ENCODE assay signal across 10 cellular contexts in the genomic region with DNA sequence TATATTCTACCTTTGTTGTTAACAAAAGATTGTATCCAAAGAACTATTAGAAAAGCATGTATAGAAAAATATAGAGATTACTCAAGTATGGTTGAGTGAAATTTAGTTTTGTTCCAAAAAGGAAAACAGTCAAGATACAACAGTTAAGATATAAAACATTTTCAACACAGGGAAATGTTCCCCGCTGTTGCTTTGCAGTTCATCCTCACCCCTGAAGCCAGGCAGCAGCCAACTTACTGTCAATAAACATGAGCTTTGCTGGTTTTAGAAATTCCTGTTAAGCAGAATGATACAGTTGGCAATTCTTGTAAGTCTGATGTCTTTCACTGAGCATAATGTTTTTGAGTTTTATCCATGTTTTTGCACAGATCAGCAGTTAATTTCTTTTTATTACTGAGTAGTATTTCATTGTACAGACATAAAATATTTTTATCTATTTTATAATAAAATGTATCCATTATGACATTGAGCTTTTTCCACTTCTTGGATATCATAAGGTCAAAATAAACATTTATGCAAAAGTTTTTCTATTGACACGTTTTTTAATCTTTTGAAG. TPM values are rescaled to one million over a fixed set of nuclear protein-coding genes. Genes with fewer than 3 reads are reported as not detected.
DNase-seq lines count a peak whose midpoint lies in the region; ATAC-seq and FAIRE-seq lines count a peak whose summit lies in the region.
"Had no signal": no experiment of that assay in that cellular context is flagged by ENCODE, and none has a peak within 500 bp of the region (broad histone marks: within the 10 kb centered on the region; RNA-seq: fewer than 3 reads in every experiment).

No MANE protein-coding gene starts in this region.

- H3K4me3 ChIP-seq in adipocyte (ENCODE audit: low read length) (peak overlapping the region; percentile 79), thymus (ENCODE audit: low read length) (peak overlapping the region; percentile 31), small intestine (ENCODE audit: low read depth in 1 of 2, low read length in 2 of 2) (no peak overlapping the region)

- CTCF ChIA-PET in activated CD8-positive, alpha-beta memory T cell treated with anti-CD3 and anti-CD28 coated beads, Interleukin-2, amount 10 ng/mL, durations not matched to agents 7 days and 5 days (lab: Charles Lee) = interaction anchor here (1.9 kb wide), 1 partner anchor 57 kb away, joined by 8 read pairs; no protein-coding TSS in a partner anchor

- peaks cover 14% of the 10 kb centered on the region for H3K4me1 Mint-ChIP-seq in activated CD8-positive, alpha-beta memory T cell treated with anti-CD3 and anti-CD28 coated beads, Interleukin-2, amount 10 ng/mL, durations not matched to agents 7 days and 5 days

- no peaks in the 10 kb centered on the region for H3K27me3 Mint-ChIP-seq in activated CD8-positive, alpha-beta memory T cell treated with anti-CD3 and anti-CD28 coated beads, Interleukin-2, amount 10 ng/mL, durations not matched to agents 7 days and 5 days

- H3K4me3 Mint-ChIP-seq in activated CD8-positive, alpha-beta memory T cell treated with anti-CD3 and anti-CD28 coated beads, Interleukin-2, amount 10 ng/mL, durations not matched to agents 7 days and 5 days = peak overlapping the region; percentile 85

- H3K9me3 ChIP-seq in adipocyte (ENCODE audit: control insufficient read depth, low read length) (no peaks in the 10 kb centered on the region), thymus (ENCODE audit: control insufficient read depth) (no peaks in the 10 kb centered on the region), small intestine (ENCODE audit: control insufficient read depth, low read depth) (no peaks in the 10 kb centered on the region)

- no peak for ATAC-seq in activated CD8-positive, alpha-beta memory T cell treated with anti-CD3 and anti-CD28 coated beads, Interleukin-2, amount 10 ng/mL, durations not matched to agents 7 days and 5 days
- ATAC-seq in GM18907 (IDR thresholded peaks at IDR 0.05; ENCODE audit: unreplicated experiment) = no peak

- peaks cover 17% of the 10 kb centered on the region for H3K36me3 Mint-ChIP-seq in activated CD8-positive, alpha-beta memory T cell treated with anti-CD3 and anti-CD28 coated beads, Interleukin-2, amount 10 ng/mL, durations not matched to agents 7 days and 5 days

- no peaks in the 10 kb centered on the region for H3K36me3 ChIP-seq in adipocyte (ENCODE audit: control insufficient read depth, insufficient read depth, low read length, severe bottlenecking)
- H3K36me3 ChIP-seq in thymus (ENCODE audit: control insufficient read depth, insufficient read depth) = no peaks in the 10 kb centered on the region
- H3K36me3 ChIP-seq in small intestine (ENCODE audit: control insufficient read depth in 2 of 2, insufficient read depth in 2 of 2, low read length in 2 of 2) = no peaks in the 10 kb centered on the region

- 42% methylated on average over 2 of the region's 2 CpGs for WGBS in thymus
- WGBS in small intestine, 3 donors = 58 to 83% (median 76%) methylated on average over 2 of the region's 2 CpGs

- no peak for DNase-seq in activated CD8-positive, alpha-beta memory T cell treated with anti-CD3 and anti-CD28 coated beads, Interleukin-2, amount 10 ng/mL, durations not matched to agents 7 days and 5 days
- DNase-seq in activated CD8-positive, alpha-beta memory T cell treated with anti-CD3 and anti-CD28 coated beads, Interleukin-2, amount 50 U/mL, for 4 hours = no peak
- DNase-seq in adipocyte (ENCODE audit: low read depth) (no peak), GM19238 (ENCODE audit: insufficient read length, low spot score) (no peak), small intestine (no peak)
- DNase-seq: cerebellar nuclear complex; stimulated activated CD4-positive, alpha-beta T cell treated with anti-CD3 and anti-CD28 coated beads, Interleukin-1b, Interleukin-23, amount 100 ng/mL, for 48 hours had no signal

- peak overlapping the region; percentile 94 for H3K9ac ChIP-seq in adipocyte (ENCODE audit: low read length)

- H3K27ac ChIP-seq in layer of hippocampus (ENCODE audit: low read depth, low read length) (peak overlapping the region; percentile 59), thymus (ENCODE audit: low read depth) (peak overlapping the region; percentile 78), small intestine (ENCODE audit: low read depth in 1 of 2, low read length in 1 of 2) (peak overlapping the region in 1 of 2 donors; percentile 81)

- H3K27me3 ChIP-seq in adipocyte (replicated peaks; ENCODE audit: control insufficient read depth, insufficient read depth, low read length) (no peaks in the 10 kb centered on the region), layer of hippocampus (ENCODE audit: control insufficient read depth, insufficient read depth, low read length) (no peaks in the 10 kb centered on the region), thymus (ENCODE audit: control insufficient read depth, insufficient read depth) (no peaks in the 10 kb centered on the region), small intestine (ENCODE audit: control insufficient read depth in 2 of 2, insufficient read depth in 2 of 2, low read length in 2 of 2) (no peaks in the 10 kb centered on the region)

- peak overlapping the region; percentile 89 for H3K27ac Mint-ChIP-seq in activated CD8-positive, alpha-beta memory T cell treated with anti-CD3 and anti-CD28 coated beads, Interleukin-2, amount 10 ng/mL, durations not matched to agents 7 days and 5 days

- no peaks in the 10 kb centered on the region for H3K9me3 Mint-ChIP-seq in activated CD8-positive, alpha-beta memory T cell treated with anti-CD3 and anti-CD28 coated beads, Interleukin-2, amount 10 ng/mL, durations not matched to agents 7 days and 5 days (ENCODE audit: low read depth)

- no peak for FAIRE-seq in small intestine (lab: Jason Lieb, UNC)

- H3K4me1 ChIP-seq in adipocyte (ENCODE audit: control insufficient read depth, insufficient read depth, low read length) (peaks cover 31% of the 10 kb centered on the region), thymus (ENCODE audit: control insufficient read depth, insufficient read depth, low read length) (no peaks in the 10 kb centered on the region), small intestine (ENCODE audit: control insufficient read depth in 2 of 2, insufficient read depth in 1 of 2, low read depth in 1 of 2, low read length in 1 of 2) (no peaks in the 10 kb centered on the region)

RNA-seq across cellular contexts. Expression of a gene that starts 1.2 kb away (rescaled TPM):
- total RNA-seq in activated CD8-positive, alpha-beta memory T cell treated with anti-CD3 and anti-CD28 coated beads, Interleukin-2, amount 10 ng/mL, durations not matched to agents 7 days and 5 days = 10 to 100 TPM; 55.1 to 55.3 TPM
- polyA plus RNA-seq in thymus (42.7 TPM), small intestine (1 to 10 TPM in 2 of 3 donors, under 1 TPM in 1; 0.45 to 7.4 (median 4.6) TPM)

RNA-seq across cellular contexts. Expression of a gene that starts 10.9 kb away (rescaled TPM):
- total RNA-seq in activated CD8-positive, alpha-beta memory T cell treated with anti-CD3 and anti-CD28 coated beads, Interleukin-2, amount 10 ng/mL, durations not matched to agents 7 days and 5 days = 1 to 10 TPM in 1 of 2 experiments, not detected in 1; 1.6 TPM
- 0.11 TPM for polyA plus RNA-seq in thymus
- not detected for polyA plus RNA-seq in small intestine

RNA-seq across cellular contexts. Expression of a gene that starts 43.1 kb away (rescaled TPM):
- total RNA-seq in activated CD8-positive, alpha-beta memory T cell treated with anti-CD3 and anti-CD28 coated beads, Interleukin-2, amount 10 ng/mL, durations not matched to agents 7 days and 5 days = under 1 TPM; 0.44 to 0.54 TPM
- polyA plus RNA-seq in thymus (3.3 TPM), small intestine (under 1 TPM in 1 of 3 donors, not detected in 2; 0.24 TPM)

Comparison
In these comparisons a context has a peak if more than half of its experiments do, and no peak if none do; other contexts are left out.
1. H3K4me3 ChIP-seq: peak in adipocyte (single experiment) and thymus (single experiment); none in small intestine (0 of 2).